18 cellular contexts compared by ENCODE assay signal in genomic region chr19:5287066-5287465, GRCh38. TPM values are rescaled to one million over a fixed set of nuclear protein-coding genes. Genes with fewer than 3 reads are reported as not detected.
DNase-seq lines count a peak whose midpoint lies in the region; ATAC-seq, FAIRE-seq and TF ChIP-seq lines count a peak whose summit lies in the region.
"Had no signal": no experiment of that assay in that cellular context is flagged by ENCODE, and none has a peak within 500 bp of the region (broad histone marks: within the 10 kb centered on the region; RNA-seq: fewer than 3 reads in every experiment).

No MANE protein-coding gene starts in this region.

- TF ChIP-seq RAD21 in GM12878 (IDR thresholded peaks at IDR 0.05; ENCODE audit: insufficient read depth, low read depth, low read length), result no peak

- H3K36me3 Mint-ChIP-seq in IgD-negative memory B cell, result peaks cover 2% of the 10 kb centered on the region

- H3K4me2 ChIP-seq in GM12878 (ENCODE audit: control insufficient read depth, insufficient read depth), result 0 out of 2 replicates have a peak overlapping the region, but pooled peaks have one; percentile 42

- H2AFZ ChIP-seq in GM12878 (ENCODE audit: control insufficient read depth, low read depth, low read length), result 0 out of 2 replicates have a peak overlapping the region, but pooled peaks have one; percentile 11

- no peak overlapping the region for H3K4me3 ChIP-seq in GM12878
- H3K4me3 ChIP-seq in skeletal muscle tissue (ENCODE audit: low read length in 3 of 3), result no peak overlapping the region
- H3K4me3 ChIP-seq: mucosa of descending colon had no signal

- H3K36me3 ChIP-seq in GM12878 (ENCODE audit: control insufficient read depth in 2 of 2, insufficient read depth in 2 of 2, low read length in 1 of 2), result peaks cover 0 to 2% of the 10 kb centered on the region in 2 experiments; a peak in 1 of 4 replicates
- peaks cover 7 to 15% (median 13%) of the 10 kb centered on the region in 3 donors for H3K36me3 ChIP-seq in skeletal muscle tissue (ENCODE audit: control insufficient read depth in 3 of 3, insufficient read depth in 3 of 3, low read length in 3 of 3)

- CTCF ChIA-PET in GM12878 (lab: Yijun Ruan, JAX), result interaction anchor here (1.0 kb wide), 1 partner anchor 44 kb away, joined by 3 read pairs; no protein-coding TSS in a partner anchor

- BruUV-seq in GM12878 (replicated peaks; lab: Mats Ljungman, UMichigan), result no TSS peak

- H3K9me3 ChIP-seq in GM12878 (replicated peaks; ENCODE audit: control insufficient read depth, insufficient read depth, low read length) (no peaks in the 10 kb centered on the region; the same call in 2 of the 3 replicates), skeletal muscle tissue (ENCODE audit: control insufficient read depth in 3 of 3, low read length in 3 of 3) (no peaks in the 10 kb centered on the region)
- H3K9me3 ChIP-seq: mucosa of descending colon had no signal

- POLR2A ChIA-PET in GM12878 (lab: Charles Lee), result interaction anchor here (0.6 kb wide), 1 partner anchor 50 kb away, joined by 3 read pairs; no protein-coding TSS in a partner anchor

- ATAC-seq in GM12878, result peak; percentile 29
- ATAC-seq: left cardiac atrium had no signal

- no peak for TF ChIP-seq POLR2A in GM12878 (IDR thresholded peaks at IDR 0.05; ENCODE audit: low read depth, low read length)

- H3K27me3 ChIP-seq in GM12878 (replicated peaks in 1 of 2; ENCODE audit: control insufficient read depth in 2 of 2, insufficient read depth in 2 of 2, low read length in 1 of 2) (peaks cover 0 to under 1% of the 10 kb centered on the region in 2 experiments; a peak in 1 of 4 replicates), skeletal muscle tissue (ENCODE audit: control insufficient read depth in 3 of 3, insufficient read depth in 3 of 3, low read length in 3 of 3) (peaks cover 0 to 3% (median 0%) of the 10 kb centered on the region in 3 donors)
- H3K27me3 ChIP-seq: brain microvascular endothelial cell had no signal

- TF ChIP-seq EP300 in GM12878 (IDR thresholded peaks at IDR 0.05; ENCODE audit: borderline replicate concordance in 1 of 2, control insufficient read depth in 1 of 2, low read depth in 2 of 2, low read length in 2 of 2), result no peak

- DNase-seq in EH (ENCODE audit: low read depth) (peak; percentile 21), GM12878 (ENCODE audit: low read depth, low spot score) (peak; percentile 37), hippocampal formation (lab: John Stamatoyannopoulos, UW) (no peak), ACHN (no peak)
- no peak for DNase-seq in stimulated activated naive CD4-positive, alpha-beta T cell treated with Interleukin-2 at 50 U/mL for 16 hours (lab: John Stamatoyannopoulos, UW)
- no peak for DNase-seq in NK-92 treated with Interleukin-12 subunit alpha and Interleukin-12 subunit beta, amount 100 ng/mL, for 24 hours (lab: John Stamatoyannopoulos, UW)
- DNase-seq: activated naive CD4-positive, alpha-beta T cell treated with anti-CD3 and anti-CD28 coated beads for 36 hours; AML-193; brain microvascular endothelial cell; GOT3; left cardiac atrium; mucosa of descending colon; NCI-H2081 treated with DMSO at 0.1 percent for 48 hours; NCI-H69; T-helper 1 cell had no signal

- no peak for FAIRE-seq in GM12878 (lab: Jason Lieb, UNC)
- FAIRE-seq: RCC 7860 had no signal

- no peak for TF ChIP-seq CTCF in GM12878 (IDR thresholded peaks at IDR 0.05 in 2 of 3, conservative IDR thresholded peaks at IDR 0.05 in 1 of 3; ENCODE audit: control insufficient read depth in 2 of 3, extremely low read depth in 1 of 3, insufficient read depth in 1 of 3, low read depth in 3 of 3, low read length in 3 of 3)

- 15% methylated on average over 5 of the region's 5 CpGs for WGBS in GM12878 (ENCODE audit: insufficient coverage, insufficient replicate concordance, low lambda C conversion rate, missing lambda C conversion rate)

- H3K4me1 Mint-ChIP-seq in IgD-negative memory B cell, result peaks cover 18 to 21% (median 20%) of the 10 kb centered on the region in 3 donors

- H3K27ac ChIP-seq in GM12878 (ENCODE audit: control insufficient read depth, insufficient read depth) (no peak overlapping the region), skeletal muscle tissue (ENCODE audit: low read depth, low read length) (peak overlapping the region; percentile 52)
- H3K27ac ChIP-seq: brain microvascular endothelial cell had no signal

- H3K27me3 Mint-ChIP-seq in IgD-negative memory B cell, result peaks cover 9% of the 10 kb centered on the region

- peaks cover 0 to 3% (median 0%) of the 10 kb centered on the region in 3 donors for H3K9me3 Mint-ChIP-seq in IgD-negative memory B cell
- H3K9me3 Mint-ChIP-seq: activated naive CD4-positive, alpha-beta T cell treated with anti-CD3 and anti-CD28 coated beads for 36 hours had no signal

- SMC1A ChIA-PET in GM12878 (lab: Charles Lee; ENCODE audit: uncharacterized antibody, unreplicated experiment), result interaction anchor here (1.1 kb wide), 1 partner anchor 10 kb away, joined by 3 read pairs; no protein-coding TSS in a partner anchor

- peak overlapping the region in 2 of 4 donors; percentile 54 to 88 for H3K4me3 Mint-ChIP-seq in IgD-negative memory B cell
- H3K4me3 Mint-ChIP-seq: activated naive CD4-positive, alpha-beta T cell treated with anti-CD3 and anti-CD28 coated beads for 36 hours had no signal

- in situ Hi-C loops in GM12878 (cut with MboI), result no loop called here
- in situ Hi-C loops in ACHN (cut with HindIII; ENCODE audit: low pct_ligation_motif_present, low pct_unique_long_range_greater_than_20kb, low sequenced_read_pairs), result no loop called here

- no peaks in the 10 kb centered on the region for H3K79me2 ChIP-seq in GM12878 (ENCODE audit: control insufficient read depth, insufficient read depth, low read length)

- intact Hi-C loops in GM12878 (cut with micrococcal nuclease; ENCODE audit: unreplicated experiment), result loop anchor here (10.0 kb wide), 1 partner anchor 48 kb away; no protein-coding TSS in a partner anchor

- H3K4me1 ChIP-seq in GM12878 (ENCODE audit: control insufficient read depth, insufficient read depth, low read length) (peaks cover 20% of the 10 kb centered on the region), skeletal muscle tissue (ENCODE audit: control insufficient read depth in 3 of 3, insufficient read depth in 3 of 3, low read length in 3 of 3) (peaks cover 31 to 47% (median 37%) of the 10 kb centered on the region in 3 donors)

- peak overlapping the region; percentile 34 to 95 (median 34) for H3K27ac Mint-ChIP-seq in IgD-negative memory B cell
- H3K27ac Mint-ChIP-seq: activated naive CD4-positive, alpha-beta T cell treated with anti-CD3 and anti-CD28 coated beads for 36 hours had no signal

- H4K20me1 ChIP-seq in GM12878 (ENCODE audit: control insufficient read depth, insufficient read depth), result peaks cover 2% of the 10 kb centered on the region; the same call in 1 of the 2 replicates

- RAD21 ChIA-PET in GM12878 (lab: Charles Lee; ENCODE audit: unreplicated experiment), result interaction anchor here (0.5 to 1.1 kb wide), 3 partner anchors 10 to 1299 kb away, joined by 3 to 6 read pairs (median 3); no protein-coding TSS in a partner anchor

- H3K9ac ChIP-seq in GM12878 (ENCODE audit: control insufficient read depth, insufficient read depth, low read length), result no peak overlapping the region
- H3K9ac ChIP-seq in skeletal muscle tissue (ENCODE audit: low read depth in 1 of 3, low read length in 3 of 3), result no peak overlapping the region

TF ChIP-seq in GM12878, 131 proteins besides CTCF, POLR2A, EP300 and RAD21:
- TF ChIP-seq MYB (IDR thresholded peaks at IDR 0.05; ENCODE audit: borderline replicate concordance, low read depth, low read length), result no peak
- TF ChIP-seq SPI1 (IDR thresholded peaks at IDR 0.05; ENCODE audit: borderline replicate concordance, insufficient read depth, low read depth, low read length), result no peak
- TF ChIP-seq, protein P1, sequence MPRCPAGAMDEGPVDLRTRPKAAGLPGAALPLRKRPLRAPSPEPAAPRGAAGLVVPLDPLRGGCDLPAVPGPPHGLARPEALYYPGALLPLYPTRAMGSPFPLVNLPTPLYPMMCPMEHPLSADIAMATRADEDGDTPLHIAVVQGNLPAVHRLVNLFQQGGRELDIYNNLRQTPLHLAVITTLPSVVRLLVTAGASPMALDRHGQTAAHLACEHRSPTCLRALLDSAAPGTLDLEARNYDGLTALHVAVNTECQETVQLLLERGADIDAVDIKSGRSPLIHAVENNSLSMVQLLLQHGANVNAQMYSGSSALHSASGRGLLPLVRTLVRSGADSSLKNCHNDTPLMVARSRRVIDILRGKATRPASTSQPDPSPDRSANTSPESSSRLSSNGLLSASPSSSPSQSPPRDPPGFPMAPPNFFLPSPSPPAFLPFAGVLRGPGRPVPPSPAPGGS (IDR thresholded peaks at IDR 0.05; ENCODE audit: borderline replicate concordance, insufficient read depth, low read depth, low read length, poor library complexity, severe bottlenecking), result no peak
- no peak for TF ChIP-seq RB1 (IDR thresholded peaks at IDR 0.05; ENCODE audit: borderline replicate concordance)
- TF ChIP-seq BMI1 (IDR thresholded peaks at IDR 0.05; ENCODE audit: borderline replicate concordance), result no peak

RNA-seq across cellular contexts. Expression of gene PTPRS, which starts 53.5 kb away (rescaled TPM):
- polyA plus RNA-seq in IgD-negative memory B cell, result 0.86 TPM
- total RNA-seq in GM12878 (2013; cell fraction: nucleolus; rRNA removed), result 98.4 and 119 TPM in 2 replicates
- 1.1 and 1.2 TPM in 2 replicates for total RNA-seq in GM12878 (2014; rRNA removed)
- total RNA-seq in GM12878 (2014; rRNA removed; fragmentation: Illumina TruSeq; extraction: Trizol), result 0.64 and 0.85 TPM in 2 replicates
- 3.4 and 3.5 TPM in 2 replicates for total RNA-seq in GM12878 (2021)
- 2.1 TPM for polyA plus RNA-seq in GM12878 (2011; ENCODE audit: low read depth)
- 16.0 and 32.1 TPM in 2 replicates for polyA plus RNA-seq in GM12878 (2011; rRNA removed)
- 35.9 and 45.1 TPM in 2 replicates for polyA plus RNA-seq in GM12878 (2011; cell fraction: cytosol; rRNA removed)
- polyA plus RNA-seq in GM12878 (2011; cell fraction: nucleus; rRNA removed), result 194 and 236 TPM in 2 replicates
- polyA plus RNA-seq in GM12878 (2012), result 3.4 and 4.4 TPM in 2 replicates
- polyA plus RNA-seq in GM12878 (2014; fragmentation: Illumina TruSeq; extraction: Trizol), result 0.14 and 0.57 TPM in 2 replicates
- under 1 TPM; 0.09 to 0.23 TPM for polyA plus RNA-seq in GM12878 (2014; fragmentation: Nextera tagmentation; extraction: Ambion mirVana)
- polyA plus RNA-seq in GM12878 (2014; rRNA removed), result 1.2 and 1.6 TPM in 2 replicates
- under 1 TPM; 0.13 to 0.57 TPM for polyA plus RNA-seq in GM12878 (2016; fragmentation: Nextera tagmentation; extraction: Ambion mirVana)
- 71.4 and 114 TPM in 2 replicates for polyA minus RNA-seq in GM12878 (2011; rRNA and poly(A)+ RNA removed)
- polyA minus RNA-seq in GM12878 (2011; cell fraction: cytosol; rRNA and poly(A)+ RNA removed), result 59.1 and 59.7 TPM in 2 replicates
- 41.0 and 72.5 TPM in 2 replicates for polyA minus RNA-seq in GM12878 (2011; cell fraction: nucleus; rRNA and poly(A)+ RNA removed)
- total RNA-seq in skeletal muscle tissue, result 79.9 TPM

Comparison
In these comparisons a context has a peak if more than half of its experiments do, and no peak if none do; other contexts are left out.
1. DNase-seq: peak in EH (single experiment) and GM12878 (single experiment); none in hippocampal formation (0 of 2), stimulated activated naive CD4-positive, alpha-beta T cell treated with Interleukin-2 at 50 U/mL for 16 hours (single experiment), NK-92 treated with Interleukin-12 subunit alpha and Interleukin-12 subunit beta, amount 100 ng/mL, for 24 hours (single experiment) and ACHN (single experiment).